Comparison of ENCODE assay signal across 33 cellular contexts in genomic region chr2:59741840-59742239, GRCh38.
"Had no signal": no experiment of that assay in that cellular context is flagged by ENCODE, and none has a peak within 500 bp of the region (broad histone marks: within the 10 kb centered on the region; RNA-seq: fewer than 3 reads in every experiment).

No MANE protein-coding gene starts in this region.

- ATAC-seq: activated CD8-positive, alpha-beta T cell treated with anti-CD3 and anti-CD28 coated beads for 36 hours; activated naive CD4-positive, alpha-beta T cell treated with anti-CD3 and anti-CD28 coated beads, Interleukin-2, amount 50 U/mL, for 72 hours; activated T-cell treated with anti-CD3 and anti-CD28 coated beads, Interleukin-2, amount 50 U/mL, for 4 hours; activated T-cell treated with anti-CD3 and anti-CD28 coated beads, Interleukin-2, amount 50 U/mL, for 72 hours; activated T-helper 17 cell treated with anti-CD3 and anti-CD28 coated beads, Interleukin-2, amount 50 U/mL, for 72 hours; body of pancreas had no signal

- DNase-seq: activated B cell treated with CpG ODN at 0.5 μM for 24 hours; activated CD4-positive, alpha-beta memory T cell treated with anti-CD3 and anti-CD28 coated beads for 36 hours; activated CD4-positive, alpha-beta T cell treated with anti-CD3 and anti-CD28 coated beads for 4 hours; activated CD4-positive, alpha-beta T cell treated with anti-CD3 and anti-CD28 coated beads, Interleukin-2, amount 10 ng/mL, durations not matched to agents 24 days and 14 days; activated CD4-positive, alpha-beta T cell treated with anti-CD3 and anti-CD28 coated beads, Interleukin-2, amount 50 U/mL, for 1 hour; activated CD4-positive, alpha-beta T cell treated with anti-CD3 and anti-CD28 coated beads, Interleukin-2, amount 50 U/mL, for 4 hours; activated CD4-positive, CD25-positive, alpha-beta regulatory T cell treated with anti-CD3 and anti-CD28 coated beads, Interleukin-2, amount 50 U/mL, for 72 hours; activated CD8-positive, alpha-beta memory T cell treated with anti-CD3 and anti-CD28 coated beads, Interleukin-2, amount 50 U/mL, for 4 hours; activated CD8-positive, alpha-beta T cell treated with anti-CD3 and anti-CD28 coated beads for 36 hours; activated effector memory CD4-positive, alpha-beta T cell treated with anti-CD3 and anti-CD28 coated beads, Interleukin-2, amount 50 U/mL, for 16 hours; activated gamma-delta T cell treated with Interleukin-2 at 50 U/mL for 16 hours; activated naive CD4-positive, alpha-beta T cell; activated naive CD4-positive, alpha-beta T cell treated with anti-CD3 and anti-CD28 coated beads for 36 hours; activated naive CD4-positive, alpha-beta T cell treated with anti-CD3 and anti-CD28 coated beads, Interleukin-2, amount 50 U/mL, for 16 hours; activated naive CD8-positive, alpha-beta T cell treated with anti-CD3 and anti-CD28 coated beads for 36 hours; activated T-cell treated with anti-CD3 and anti-CD28 coated beads for 4 hours; activated T-cell treated with anti-CD3 and anti-CD28 coated beads, Interleukin-2, amount 50 U/mL, for 1 hour; activated T-cell treated with anti-CD3 and anti-CD28 coated beads, Interleukin-2, amount 50 U/mL, for 4 hours; activated T-cell treated with anti-CD3 and anti-CD28 coated beads, Interleukin-2, amount 50 U/mL, for 72 hours; adrenal gland; amniotic stem cell; aorta; body of pancreas; brain microvascular endothelial cell; central memory CD4-positive, alpha-beta T cell; T-helper 2 cell; T-helper 9 cell had no signal

- H3K27ac ChIP-seq: adrenal gland, body of pancreas, brain microvascular endothelial cell, breast epithelium, VCaP had no signal

- FAIRE-seq: astrocyte, TTC549 had no signal

- H3K9me3 ChIP-seq: adrenal gland, body of pancreas, breast epithelium had no signal

- H3K4me3 ChIP-seq: adrenal gland, body of pancreas, breast epithelium had no signal

- H3K27me3 ChIP-seq: adrenal gland, body of pancreas, brain microvascular endothelial cell, breast epithelium had no signal

- H3K36me3 ChIP-seq: adrenal gland, brain microvascular endothelial cell, breast epithelium had no signal

- H3K4me1 ChIP-seq: adrenal gland, body of pancreas, breast epithelium had no signal
